25 cellular contexts compared by ENCODE assay signal in the genomic region with DNA sequence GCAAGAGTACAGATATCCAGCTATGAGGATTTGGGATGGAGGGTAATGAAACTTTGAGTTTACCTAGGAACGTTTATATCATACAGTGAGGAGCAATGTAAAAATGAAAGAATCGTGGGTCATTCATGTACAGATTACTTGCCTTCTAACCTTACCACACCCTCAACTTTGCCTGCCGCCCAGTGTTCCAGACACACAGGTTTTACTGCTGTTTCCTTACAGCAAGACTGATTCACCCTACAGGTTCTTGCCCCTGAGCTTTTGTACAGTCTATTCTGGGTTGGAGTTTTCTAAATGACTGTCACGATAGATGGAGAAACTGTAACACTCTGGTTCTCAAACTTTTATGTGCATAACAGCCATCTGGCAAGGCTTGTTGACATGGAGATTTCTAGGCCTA. TPM values are rescaled to one million over a fixed set of nuclear protein-coding genes. Genes with fewer than 3 reads are reported as not detected.
DNase-seq lines count a peak whose midpoint lies in the region; FAIRE-seq and TF ChIP-seq lines count a peak whose summit lies in the region.
"Had no signal": no experiment of that assay in that cellular context is flagged by ENCODE, and none has a peak within 500 bp of the region (broad histone marks: within the 10 kb centered on the region; RNA-seq: fewer than 3 reads in every experiment).

No MANE protein-coding gene starts in this region.

- TF ChIP-seq POLR2A in esophagus squamous epithelium (IDR thresholded peaks at IDR 0.05): no peak

- H3K27ac ChIP-seq in esophagus squamous epithelium (peak overlapping the region; percentile 76 to 95 (median 85)), skin epidermis (peak overlapping the region in 13 of 21 experiments; percentile 38 to 84 (median 74)), MM.1S (ENCODE audit: low read length) (no peak overlapping the region)
- H3K27ac ChIP-seq: A549, HL-60 had no signal

- H3F3A ChIP-seq in MM.1S (ENCODE audit: insufficient read depth, low read length): no peaks in the 10 kb centered on the region

- H3K36me3 ChIP-seq in bronchial epithelial cell (ENCODE audit: control insufficient read depth, insufficient read depth, low read length) (no peaks in the 10 kb centered on the region), esophagus squamous epithelium (no peaks in the 10 kb centered on the region), MM.1S (replicated peaks; ENCODE audit: insufficient read depth, low read length) (no peaks in the 10 kb centered on the region)

- no peak overlapping the region for H2AFZ ChIP-seq in MM.1S (ENCODE audit: low read length)

- no peaks in the 10 kb centered on the region for H3K9me3 ChIP-seq in esophagus squamous epithelium
- H3K9me3 ChIP-seq in MM.1S (replicated peaks; ENCODE audit: insufficient read depth, low read length): no peaks in the 10 kb centered on the region
- H3K9me3 ChIP-seq: A549, SK-N-SH had no signal

- peak; percentile 89 for FAIRE-seq in bronchial epithelial cell (lab: Jason Lieb, UNC)
- FAIRE-seq: A549, D721Med, GM19239, HepG2, K562 had no signal

- no peak overlapping the region for H3K4me2 ChIP-seq in MM.1S (ENCODE audit: low read depth, low read length)
- H3K4me2 ChIP-seq: A549, SK-N-SH had no signal

- H3K4me3 ChIP-seq in bronchial epithelial cell (ENCODE audit: low read depth, low read length) (no peak overlapping the region), esophagus squamous epithelium (no peak overlapping the region), skin epidermis (no peak overlapping the region), MM.1S (ENCODE audit: low read length) (no peak overlapping the region)
- H3K4me3 ChIP-seq: A549, K562 had no signal

- H3K79me2 ChIP-seq in MM.1S (ENCODE audit: low read length): no peaks in the 10 kb centered on the region

- no peaks in the 10 kb centered on the region for H3K9me2 ChIP-seq in MM.1S (replicated peaks; ENCODE audit: insufficient read depth, low read length)
- H3K9me2 ChIP-seq: SK-N-SH had no signal

- no peak for TF ChIP-seq CTCF in bronchial epithelial cell (IDR thresholded peaks at IDR 0.05; ENCODE audit: insufficient read depth, low read length, severe bottlenecking)
- no peak for TF ChIP-seq CTCF in esophagus squamous epithelium (IDR thresholded peaks at IDR 0.05)
- no peak for TF ChIP-seq CTCF in MM.1S (IDR thresholded peaks at IDR 0.05; ENCODE audit: low read length)

- 43 to 65% methylated on average over 4 of the region's 4 CpGs for WGBS in esophagus squamous epithelium, 2 donors

- H4K20me1 ChIP-seq in MM.1S (ENCODE audit: insufficient read depth, low read length): no peaks in the 10 kb centered on the region

- H3K27me3 ChIP-seq in bronchial epithelial cell (ENCODE audit: control insufficient read depth, insufficient read depth, low read length) (no peaks in the 10 kb centered on the region), esophagus squamous epithelium (no peaks in the 10 kb centered on the region), MM.1S (replicated peaks; ENCODE audit: insufficient read depth, low read length) (no peaks in the 10 kb centered on the region)

- DNase-seq in bronchial epithelial cell (ENCODE audit: low read depth) (peak; percentile 17), esophagus squamous epithelium (lab: John Stamatoyannopoulos, UW) (no peak), ureter (ENCODE audit: low spot score) (peak; percentile 74), LoVo (ENCODE audit: low spot score) (no peak), MM.1S (no peak), NCI-H1436 treated with DMSO at 0.1 percent for 48 hours (lab: John Stamatoyannopoulos, UW) (no peak)
- DNase-seq: DMS53, EL, GF-D8, GOT3, NCI-H1092 treated with DMSO at 0.1 percent for 48 hours, NCI-H146, NCI-H2029, NCI-H526, RPMI8226, SHP77, SK-N-SH had no signal

- H3K9ac ChIP-seq in MM.1S (ENCODE audit: low read length): no peak overlapping the region
- H3K9ac ChIP-seq: SK-N-SH had no signal

- H3K4me1 ChIP-seq in esophagus squamous epithelium (peaks cover 0 to 69% (median 4%) of the 10 kb centered on the region in 3 donors), MM.1S (ENCODE audit: low read length) (no peaks in the 10 kb centered on the region)
- H3K4me1 ChIP-seq: A549 had no signal

- intact Hi-C loops in esophagus squamous epithelium (cut with DNase I): no loop called here

RNA-seq across cellular contexts. Expression of a gene that starts 6.7 kb away (rescaled TPM):
- total RNA-seq in bronchial epithelial cell (1.6 and 2.4 TPM in 2 replicates), esophagus squamous epithelium (10 to 100 TPM; 15.1 to 23.3 (median 22.1) TPM), ureter (6.2 TPM)
- total RNA-seq: HepG2, HT-29, K562 had no signal

Comparison
In these comparisons a context has a peak if more than half of its experiments do, and no peak if none do; other contexts are left out.
1. DNase-seq: peak in bronchial epithelial cell (single experiment) and ureter (single experiment); none in esophagus squamous epithelium (single experiment), LoVo (single experiment), MM.1S (single experiment) and NCI-H1436 treated with DMSO at 0.1 percent for 48 hours (single experiment).